ENCODE assay signal across 3 cellular contexts in genomic region chr16:11395949-11396240, GRCh38. TPM values are rescaled to one million over a fixed set of nuclear protein-coding genes. Genes with fewer than 3 reads are reported as not detected.
"Had no signal": no experiment of that assay in that cellular context is flagged by ENCODE, and none has a peak within 500 bp of the region (broad histone marks: within the 10 kb centered on the region; RNA-seq: fewer than 3 reads in every experiment).

No MANE protein-coding gene starts in this region.

- H3K9me3 ChIP-seq: ascending aorta, colonic mucosa, tibial artery had no signal

- H3K27me3 ChIP-seq: ascending aorta, colonic mucosa, tibial artery had no signal

- H3K27ac ChIP-seq: ascending aorta, colonic mucosa, tibial artery had no signal

- H3K4me3 ChIP-seq: ascending aorta, colonic mucosa, tibial artery had no signal

- H3K4me1 ChIP-seq: colonic mucosa had no signal

- H3K36me3 ChIP-seq: ascending aorta, colonic mucosa, tibial artery had no signal

RNA-seq across cellular contexts. Expression of gene RMI2, which starts 50.6 kb away (rescaled TPM):
- total RNA-seq: ascending aorta had no signal
